Comparison of ENCODE assay signal across 8 cellular contexts in the genomic region with DNA sequence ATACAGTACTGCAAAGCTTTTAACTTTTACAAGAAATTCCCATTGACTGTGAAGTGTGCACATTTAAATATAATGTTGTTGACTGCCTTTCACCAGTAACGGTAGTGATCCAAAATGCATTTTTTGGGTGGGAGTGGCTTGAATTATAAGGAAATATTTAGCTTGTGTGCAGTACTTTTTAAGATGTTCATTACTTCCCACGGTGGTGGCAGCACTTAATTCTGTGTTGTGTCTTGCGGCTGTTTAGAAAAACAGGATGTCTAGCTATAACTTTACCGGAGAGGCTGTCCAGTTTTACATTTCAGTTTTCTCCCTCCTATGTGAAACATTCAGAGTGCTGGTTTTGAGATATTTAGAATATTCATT. TPM values are rescaled to one million over a fixed set of nuclear protein-coding genes. Genes with fewer than 3 reads are reported as not detected.
DNase-seq lines count a peak whose midpoint lies in the region; ATAC-seq and TF ChIP-seq lines count a peak whose summit lies in the region.

No MANE protein-coding gene starts in this region.

- peak overlapping the region; percentile 93 for H3K4me3 Mint-ChIP-seq in activated T-cell treated with anti-CD3 and anti-CD28 coated beads, Interleukin-2, amount 50 U/mL, for 4 hours
- peak overlapping the region; percentile 89 for H3K4me3 Mint-ChIP-seq in activated T-helper 1 cell treated with anti-CD3 and anti-CD28 coated beads, Interleukin-12 subunit alpha, Interleukin-12 subunit beta, Interleukin-2, Interleukin-4 antibody, amounts not matched to agents 30 ng/mL and 10 ng/mL and 1 ng/mL, durations not matched to agents 14 hours and 24 hours and 36 hours

- H3K4me3 ChIP-seq in tibial artery = peak overlapping the region; percentile 96 to 99

- no peak for ATAC-seq in activated T-cell treated with anti-CD3 and anti-CD28 coated beads, Interleukin-2, amount 50 U/mL, for 4 hours

- no peaks in the 10 kb centered on the region for H3K27me3 Mint-ChIP-seq in activated T-cell treated with anti-CD3 and anti-CD28 coated beads, Interleukin-2, amount 50 U/mL, for 4 hours (ENCODE audit: low read depth)
- H3K27me3 Mint-ChIP-seq in activated T-helper 1 cell treated with anti-CD3 and anti-CD28 coated beads, Interleukin-12 subunit alpha, Interleukin-12 subunit beta, Interleukin-2, Interleukin-4 antibody, amounts not matched to agents 30 ng/mL and 10 ng/mL and 1 ng/mL, durations not matched to agents 14 hours and 24 hours and 36 hours (ENCODE audit: insufficient read depth) = no peaks in the 10 kb centered on the region

- peaks cover 62% of the 10 kb centered on the region for H3K4me1 Mint-ChIP-seq in activated T-cell treated with anti-CD3 and anti-CD28 coated beads, Interleukin-2, amount 50 U/mL, for 4 hours (ENCODE audit: low read depth)
- peaks cover 66% of the 10 kb centered on the region for H3K4me1 Mint-ChIP-seq in activated T-helper 1 cell treated with anti-CD3 and anti-CD28 coated beads, Interleukin-12 subunit alpha, Interleukin-12 subunit beta, Interleukin-2, Interleukin-4 antibody, amounts not matched to agents 30 ng/mL and 10 ng/mL and 1 ng/mL, durations not matched to agents 14 hours and 24 hours and 36 hours (ENCODE audit: low read depth)

- H3K4me1 ChIP-seq in tibial artery = peaks cover 0 to 70% (median 38%) of the 10 kb centered on the region in 4 donors

- intact Hi-C loops in activated T-helper 1 cell treated with anti-CD3 and anti-CD28 coated beads, Interleukin-12 subunit alpha, Interleukin-12 subunit beta, Interleukin-2, Interleukin-4 antibody, amounts not matched to agents 30 ng/mL and 10 ng/mL and 1 ng/mL, durations not matched to agents 14 hours and 24 hours and 36 hours (cut with micrococcal nuclease) = loop anchor here (1.0 to 5.0 kb wide), 5 partner anchors 20 to 1084 kb away; a partner anchor contains a TSS
- intact Hi-C loops in tibial artery (cut with DNase I; ENCODE audit: low total_unique reads) = loop anchor here (5.0 kb wide), 1 partner anchor 104 kb away; no protein-coding TSS in a partner anchor

- H3K27ac Mint-ChIP-seq in activated T-helper 1 cell treated with anti-CD3 and anti-CD28 coated beads, Interleukin-12 subunit alpha, Interleukin-12 subunit beta, Interleukin-2, Interleukin-4 antibody, amounts not matched to agents 30 ng/mL and 10 ng/mL and 1 ng/mL, durations not matched to agents 14 hours and 24 hours and 36 hours = peak overlapping the region; percentile 85

- H3K36me3 ChIP-seq in tibial artery = no peaks in the 10 kb centered on the region

- no peaks in the 10 kb centered on the region for H3K9me3 Mint-ChIP-seq in activated T-cell treated with anti-CD3 and anti-CD28 coated beads, Interleukin-2, amount 50 U/mL, for 4 hours
- no peaks in the 10 kb centered on the region for H3K9me3 Mint-ChIP-seq in activated T-helper 1 cell treated with anti-CD3 and anti-CD28 coated beads, Interleukin-12 subunit alpha, Interleukin-12 subunit beta, Interleukin-2, Interleukin-4 antibody, amounts not matched to agents 30 ng/mL and 10 ng/mL and 1 ng/mL, durations not matched to agents 14 hours and 24 hours and 36 hours

- peaks cover 7% of the 10 kb centered on the region for H3K36me3 Mint-ChIP-seq in activated T-cell treated with anti-CD3 and anti-CD28 coated beads, Interleukin-2, amount 50 U/mL, for 4 hours (ENCODE audit: insufficient read depth)
- peaks cover 19% of the 10 kb centered on the region for H3K36me3 Mint-ChIP-seq in activated T-helper 1 cell treated with anti-CD3 and anti-CD28 coated beads, Interleukin-12 subunit alpha, Interleukin-12 subunit beta, Interleukin-2, Interleukin-4 antibody, amounts not matched to agents 30 ng/mL and 10 ng/mL and 1 ng/mL, durations not matched to agents 14 hours and 24 hours and 36 hours (ENCODE audit: low read depth)

- TF ChIP-seq CTCF in tibial artery (IDR thresholded peaks at IDR 0.05) = no peak

- H3K27ac ChIP-seq in tibial artery = peak overlapping the region; percentile 92 to 95

- no peaks in the 10 kb centered on the region for H3K9me3 ChIP-seq in tibial artery

- no peaks in the 10 kb centered on the region for H3K27me3 ChIP-seq in tibial artery

- no peak for DNase-seq in activated T-cell treated with anti-CD3 and anti-CD28 coated beads, Interleukin-2, amount 50 U/mL, for 4 hours
- DNase-seq in activated T-cell treated with anti-CD3 and anti-CD28 coated beads for 4 hours = no peak
- no peak for DNase-seq in activated T-helper 1 cell treated with anti-CD3 and anti-CD28 coated beads, Interleukin-12 subunit alpha, Interleukin-12 subunit beta, Interleukin-2, Interleukin-4 antibody, amounts not matched to agents 30 ng/mL and 10 ng/mL and 1 ng/mL, durations not matched to agents 14 hours and 24 hours and 36 hours (ENCODE audit: low spot score)
- peak; percentile 30 for DNase-seq in iris pigment epithelial cell (ENCODE audit: low read depth)
- DNase-seq in tibial artery = no peak
- DNase-seq in SIG-M5 treated with dmso at 0.1 percent for 504 hours (lab: John Stamatoyannopoulos, UW; ENCODE audit: unreplicated experiment) = no peak
- DNase-seq in NCI-H2171 treated with DMSO at 0.1 percent for 48 hours (lab: John Stamatoyannopoulos, UW) = no peak
- DNase-seq in middle frontal gyrus (ENCODE audit: extremely low spot score, low spot score) = no peak

RNA-seq across cellular contexts. Expression of a gene that starts 1.7 kb away (rescaled TPM):
- total RNA-seq in activated T-cell treated with anti-CD3 and anti-CD28 coated beads, Interleukin-2, amount 50 U/mL, for 4 hours = 10 to 100 TPM; 37.7 to 44.0 (median 41.7) TPM
- total RNA-seq in activated T-helper 1 cell treated with anti-CD3 and anti-CD28 coated beads, Interleukin-12 subunit alpha, Interleukin-12 subunit beta, Interleukin-2, Interleukin-4 antibody, amounts not matched to agents 30 ng/mL and 10 ng/mL and 1 ng/mL, durations not matched to agents 14 hours and 24 hours and 36 hours = 39.5 and 42.2 TPM in 2 replicates
